9 cellular contexts compared by ENCODE assay signal in the genomic region with DNA sequence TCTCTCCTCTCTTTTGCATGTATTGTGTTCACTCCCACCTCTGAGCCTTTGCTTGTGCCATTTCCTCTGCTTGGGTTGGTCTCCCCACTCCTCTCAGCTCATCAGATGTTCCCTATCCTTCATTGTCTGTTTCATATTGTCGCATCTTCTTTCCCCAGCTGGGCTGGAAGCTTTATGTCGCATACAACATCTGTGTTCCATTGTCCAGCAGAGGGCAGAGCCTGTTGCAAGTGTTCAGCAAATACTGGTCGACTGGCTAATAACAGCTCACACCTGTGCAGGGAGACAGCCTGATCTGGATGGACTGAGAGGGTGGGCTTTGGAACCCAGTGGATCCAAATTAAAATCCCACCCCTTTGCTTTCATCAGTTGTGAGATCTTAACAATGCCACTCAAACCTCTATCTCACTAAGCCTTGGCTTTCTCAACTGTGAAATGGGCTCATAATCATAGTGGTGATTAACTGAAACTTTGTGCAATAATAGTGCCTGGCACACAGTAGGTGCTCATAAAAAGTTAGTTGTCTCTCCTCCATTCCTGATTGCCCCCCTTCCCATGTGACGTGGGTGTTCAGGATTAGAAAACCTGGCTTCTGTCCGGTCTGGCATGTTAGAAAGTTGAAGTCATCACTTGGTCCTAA.
DNase-seq lines count a peak whose midpoint lies in the region; ATAC-seq, FAIRE-seq and TF ChIP-seq lines count a peak whose summit lies in the region.
"Had no signal": no experiment of that assay in that cellular context is flagged by ENCODE, and none has a peak within 500 bp of the region (broad histone marks: within the 10 kb centered on the region; RNA-seq: fewer than 3 reads in every experiment).

No MANE protein-coding gene starts in this region.

- H3K9me3 Mint-ChIP-seq in CD8-positive, alpha-beta memory T cell = peaks cover 0 to 7% (median 2%) of the 10 kb centered on the region in 5 donors
- peaks cover 5% of the 10 kb centered on the region for H3K9me3 Mint-ChIP-seq in astrocyte (ENCODE audit: unreplicated experiment)

- peak overlapping the region; percentile 8 to 64 (median 50) for H3K27ac Mint-ChIP-seq in CD8-positive, alpha-beta memory T cell
- no peak overlapping the region for H3K27ac Mint-ChIP-seq in astrocyte (ENCODE audit: unreplicated experiment)

- H3K27me3 ChIP-seq in CD8-positive, alpha-beta memory T cell (ENCODE audit: insufficient read depth, low read length, poor library complexity, severe bottlenecking) = no peaks in the 10 kb centered on the region
- H3K27me3 ChIP-seq in astrocyte (ENCODE audit: insufficient read depth, low read length) = no peaks in the 10 kb centered on the region
- no peaks in the 10 kb centered on the region for H3K27me3 ChIP-seq in muscle layer of colon (ENCODE audit: control insufficient read depth in 1 of 2, insufficient read depth in 2 of 2, low read length in 2 of 2)
- H3K27me3 ChIP-seq in HAP-1 (ENCODE audit: low read depth) = no peaks in the 10 kb centered on the region

- H3K4me3 Mint-ChIP-seq in CD8-positive, alpha-beta memory T cell = peak overlapping the region in 4 of 7 donors; percentile 4 to 50 (median 40)
- no peak overlapping the region for H3K4me3 Mint-ChIP-seq in astrocyte (ENCODE audit: unreplicated experiment)

- CTCF ChIA-PET in CD8-positive, alpha-beta memory T cell (lab: Charles Lee) = interaction anchor here (0.7 to 2.1 kb wide), 10 partner anchors 11 to 263 kb away, joined by 3 to 6 read pairs (median 3); no protein-coding TSS in a partner anchor

- peaks cover 9 to 18% (median 12%) of the 10 kb centered on the region in 3 donors for H3K36me3 Mint-ChIP-seq in CD8-positive, alpha-beta memory T cell
- H3K36me3 Mint-ChIP-seq in astrocyte (ENCODE audit: low read depth, unreplicated experiment) = peaks cover 24% of the 10 kb centered on the region

- H3K27ac ChIP-seq in CD8-positive, alpha-beta memory T cell (ENCODE audit: low read depth, low read length) = no peak overlapping the region
- H3K27ac ChIP-seq in astrocyte (ENCODE audit: low read depth, low read length) (no peak overlapping the region), muscle layer of colon (ENCODE audit: low read depth, low read length) (peak overlapping the region; percentile 2)
- H3K27ac ChIP-seq: HL-60 had no signal

- no peak overlapping the region for H3K4me3 ChIP-seq in CD8-positive, alpha-beta memory T cell (ENCODE audit: low read length)
- H3K4me3 ChIP-seq in astrocyte (ENCODE audit: insufficient read depth, low read depth, low read length) (no peak overlapping the region), muscle layer of colon (ENCODE audit: low read depth in 1 of 2, low read length in 2 of 2) (no peak overlapping the region), HAP-1 (no peak overlapping the region)

- POLR2A ChIA-PET in CD8-positive, alpha-beta memory T cell (lab: Charles Lee) = no interaction called here

- peak; percentile 47 for TF ChIP-seq CTCF in astrocyte (IDR thresholded peaks at IDR 0.05; ENCODE audit: insufficient read depth, low read depth, low read length)

- no peaks in the 10 kb centered on the region for H3K27me3 Mint-ChIP-seq in CD8-positive, alpha-beta memory T cell
- H3K27me3 Mint-ChIP-seq in astrocyte (ENCODE audit: low read depth, unreplicated experiment) = no peaks in the 10 kb centered on the region

- no peaks in the 10 kb centered on the region for H3K36me3 ChIP-seq in CD8-positive, alpha-beta memory T cell (ENCODE audit: insufficient read depth, low read length)
- H3K36me3 ChIP-seq in astrocyte (ENCODE audit: insufficient read depth, low read length) = no peaks in the 10 kb centered on the region
- H3K36me3 ChIP-seq in muscle layer of colon (ENCODE audit: insufficient read depth, low read length) = no peaks in the 10 kb centered on the region
- H3K36me3 ChIP-seq in HAP-1 (replicated peaks) = no peaks in the 10 kb centered on the region

- FAIRE-seq in astrocyte (lab: Jason Lieb, UNC) = peak; percentile 80

- DNase-seq in CD8-positive, alpha-beta memory T cell = no peak
- DNase-seq in H4 (ENCODE audit: low spot score) = peak; percentile 23
- DNase-seq in astrocyte (ENCODE audit: low read depth) = no peak
- no peak for DNase-seq in HAP-1 (ENCODE audit: low spot score in 2 of 2)
- no peak for DNase-seq in globus pallidus (ENCODE audit: low spot score)

- H3K4me2 ChIP-seq in astrocyte (ENCODE audit: low read length) = no peak overlapping the region

- H3K79me2 ChIP-seq in astrocyte (ENCODE audit: insufficient read depth, low read length) = no peaks in the 10 kb centered on the region

- no peak overlapping the region for H3K9ac ChIP-seq in astrocyte (ENCODE audit: low read length)
- H3K9ac ChIP-seq in muscle layer of colon (ENCODE audit: low read length) = no peak overlapping the region

- ATAC-seq in GM18858 (IDR thresholded peaks at IDR 0.05; ENCODE audit: unreplicated experiment) = no peak
- ATAC-seq in GM21360 (IDR thresholded peaks at IDR 0.05; ENCODE audit: unreplicated experiment) = no peak

- peaks cover 43% of the 10 kb centered on the region for H4K20me1 ChIP-seq in astrocyte (ENCODE audit: insufficient read depth, low read length)

- H2AFZ ChIP-seq in astrocyte (ENCODE audit: low read depth, low read length) = no peak overlapping the region

- in situ Hi-C loops in HAP-1 (cut with MboI; ENCODE audit: low sequenced_read_pairs) = no loop called here

- no peaks in the 10 kb centered on the region for H3K9me3 ChIP-seq in CD8-positive, alpha-beta memory T cell (ENCODE audit: low read length)
- no peaks in the 10 kb centered on the region for H3K9me3 ChIP-seq in astrocyte (ENCODE audit: insufficient read depth, low read depth, low read length)
- no peaks in the 10 kb centered on the region for H3K9me3 ChIP-seq in muscle layer of colon (ENCODE audit: low read length)
- H3K9me3 ChIP-seq in HAP-1 = no peaks in the 10 kb centered on the region

- H3K4me1 Mint-ChIP-seq in CD8-positive, alpha-beta memory T cell = peaks cover 73 to 79% (median 76%) of the 10 kb centered on the region in 3 donors
- H3K4me1 Mint-ChIP-seq in astrocyte (ENCODE audit: low read depth, unreplicated experiment) = peaks cover 28% of the 10 kb centered on the region

- peaks cover 75% of the 10 kb centered on the region for H3K4me1 ChIP-seq in CD8-positive, alpha-beta memory T cell (ENCODE audit: insufficient read depth, low read length)
- peaks cover 18% of the 10 kb centered on the region for H3K4me1 ChIP-seq in astrocyte (ENCODE audit: insufficient read depth, low read length)
- H3K4me1 ChIP-seq in muscle layer of colon (ENCODE audit: insufficient read depth, low read length) = peaks cover 36% of the 10 kb centered on the region
- no peaks in the 10 kb centered on the region for H3K4me1 ChIP-seq in HAP-1
